In genomic region chr14:74982661-74983060, GRCh38 we compare ENCODE assay signal across 14 cellular contexts. TPM values are rescaled to one million over a fixed set of nuclear protein-coding genes. Genes with fewer than 3 reads are reported as not detected.
A peak's percentile ranks its signal among the peaks of the same experiment; 100 is the strongest.
DNase-seq lines count a peak whose midpoint lies in the region; ATAC-seq, FAIRE-seq and TF ChIP-seq lines count a peak whose summit lies in the region.
"Had no signal": no experiment of that assay in that cellular context is flagged by ENCODE, and none has a peak within 500 bp of the region (broad histone marks: within the 10 kb centered on the region; RNA-seq: fewer than 3 reads in every experiment).

No MANE protein-coding gene starts in this region.

- H3K27ac ChIP-seq in PC-3 (ENCODE audit: low read length), result no peak overlapping the region
- H3K27ac ChIP-seq in endothelial cell of umbilical vein (ENCODE audit: insufficient read depth, low read depth, low read length), result peak overlapping the region; percentile 98
- no peak overlapping the region for H3K27ac ChIP-seq in CD4-positive, alpha-beta T cell (ENCODE audit: low read depth, low read length)

- intact Hi-C loops in PC-3 (cut with micrococcal nuclease), result no loop called here
- intact Hi-C loops in endothelial cell of umbilical vein (cut with micrococcal nuclease), result loop anchor here (1.0 kb wide), 1 partner anchor 27 kb away; the partner anchor contains the start of gene PGF
- intact Hi-C loops in CD4-positive, alpha-beta T cell (cut with DNase I, micrococcal nuclease), result no loop called here

- POLR2A ChIA-PET in PC-3 (lab: Charles Lee; ENCODE audit: unreplicated experiment) (no interaction called here), endothelial cell of umbilical vein (lab: Charles Lee) (interaction anchor here (1.5 kb wide), 1 partner anchor 27 kb away, joined by 6 read pairs; the partner anchor contains the start of gene PGF)
- POLR2A ChIA-PET in CD4-positive, alpha-beta T cell (lab: Charles Lee), result no interaction called here

- no peak overlapping the region for H3K4me3 ChIP-seq in PC-3 (ENCODE audit: low read length)
- H3K4me3 ChIP-seq in endothelial cell of umbilical vein (replicated peaks in 1 of 3; ENCODE audit: insufficient read depth in 1 of 3, low read depth in 1 of 3, low read length in 3 of 3), result no peak overlapping the region
- H3K4me3 ChIP-seq: SK-N-MC had no signal

- H3K4me2 ChIP-seq in PC-3 (ENCODE audit: low read length) (0 out of 2 replicates have a peak overlapping the region, but pooled peaks have one; percentile 27), endothelial cell of umbilical vein (ENCODE audit: insufficient read depth, low read length) (no peak overlapping the region)

- no peak overlapping the region for H3K4me3 Mint-ChIP-seq in nephron
- no peak overlapping the region for H3K4me3 Mint-ChIP-seq in CD4-positive, alpha-beta T cell

- H3K4me1 ChIP-seq in PC-3 (ENCODE audit: insufficient read depth, low read length) (peaks cover 55% of the 10 kb centered on the region), endothelial cell of umbilical vein (ENCODE audit: control insufficient read depth, extremely low read depth, insufficient read depth, low read length) (peaks cover 61% of the 10 kb centered on the region)

- no peaks in the 10 kb centered on the region for H3K27me3 ChIP-seq in PC-3 (ENCODE audit: low read length)
- H3K27me3 ChIP-seq in endothelial cell of umbilical vein (ENCODE audit: control insufficient read depth in 2 of 2, insufficient read depth in 2 of 2, low read length in 2 of 2), result no peaks in the 10 kb centered on the region
- H3K27me3 ChIP-seq in CD4-positive, alpha-beta T cell (ENCODE audit: control insufficient read depth, insufficient read depth, low read length), result no peaks in the 10 kb centered on the region

- H3K9me3 Mint-ChIP-seq in nephron, result no peaks in the 10 kb centered on the region
- H3K9me3 Mint-ChIP-seq in CD4-positive, alpha-beta T cell, result no peaks in the 10 kb centered on the region

- H3K9me2 ChIP-seq in PC-3 (replicated peaks; ENCODE audit: low read length), result no peaks in the 10 kb centered on the region

- CTCF ChIA-PET in PC-3 (lab: Charles Lee), result no interaction called here
- CTCF ChIA-PET in endothelial cell of umbilical vein (lab: Charles Lee), result interaction anchor here (0.6 kb wide), 1 partner anchor 38 kb away, joined by 3 read pairs; no protein-coding TSS in a partner anchor
- CTCF ChIA-PET in CD4-positive, alpha-beta T cell (lab: Charles Lee), result no interaction called here

- no peak overlapping the region for H2AFZ ChIP-seq in PC-3 (ENCODE audit: low read length)
- H2AFZ ChIP-seq in endothelial cell of umbilical vein (ENCODE audit: low read depth, low read length), result no peak overlapping the region

- H3F3A ChIP-seq in PC-3 (ENCODE audit: low read length, unreplicated experiment), result no peaks in the 10 kb centered on the region

- TF ChIP-seq POLR2A in endothelial cell of umbilical vein (IDR thresholded peaks at IDR 0.05; ENCODE audit: low read depth, low read length), result no peak

- ATAC-seq in PC-3 (no peak), HG02973 (IDR thresholded peaks at IDR 0.05; ENCODE audit: unreplicated experiment) (no peak), GM21515 (IDR thresholded peaks at IDR 0.05; ENCODE audit: unreplicated experiment) (no peak)
- no peak for ATAC-seq in CD4-positive, alpha-beta T cell (ENCODE audit: poor library complexity)

- no peak for FAIRE-seq in endothelial cell of umbilical vein (lab: Jason Lieb, UNC)
- FAIRE-seq: GM19239 had no signal

- H3K79me2 ChIP-seq in PC-3 (ENCODE audit: low read length) (no peaks in the 10 kb centered on the region), endothelial cell of umbilical vein (ENCODE audit: control insufficient read depth, insufficient read depth, low read length) (no peaks in the 10 kb centered on the region)

- no peaks in the 10 kb centered on the region for H3K9me1 ChIP-seq in endothelial cell of umbilical vein (replicated peaks; ENCODE audit: control insufficient read depth, extremely low read depth, insufficient read depth, low read length)

- TF ChIP-seq CTCF in PC-3 (conservative IDR thresholded peaks at IDR 0.05; ENCODE audit: low read depth, low read length) (no peak), endothelial cell of umbilical vein (IDR thresholded peaks at IDR 0.05; ENCODE audit: extremely low read depth in 1 of 2, insufficient read depth in 1 of 2, low read depth in 1 of 2, low read length in 2 of 2) (no peak), nephron (IDR thresholded peaks at IDR 0.05; ENCODE audit: unreplicated experiment in 3 of 3) (no peak)
- no peak for TF ChIP-seq CTCF in CD4-positive, alpha-beta T cell (IDR thresholded peaks at IDR 0.05)

- DNase-seq in PC-3, result no peak
- DNase-seq in endothelial cell of umbilical vein (ENCODE audit: low read depth, low spot score), result no peak
- DNase-seq in cerebellum (ENCODE audit: low spot score), result no peak
- no peak for DNase-seq in CD4-positive, alpha-beta T cell
- DNase-seq: GOT3, MV-4-11, NCI-H1417 treated with DMSO at 0.1 percent for 48 hours, NCI-H2029, NCI-H526 had no signal

- H3K36me3 ChIP-seq in PC-3 (ENCODE audit: low read depth, low read length), result no peaks in the 10 kb centered on the region
- H3K36me3 ChIP-seq in endothelial cell of umbilical vein (ENCODE audit: control insufficient read depth in 2 of 2, extremely low read depth in 1 of 2, insufficient read depth in 2 of 2, low read length in 2 of 2), result no peaks in the 10 kb centered on the region

- no peaks in the 10 kb centered on the region for H3K36me3 Mint-ChIP-seq in nephron (ENCODE audit: low read depth)
- no peaks in the 10 kb centered on the region for H3K36me3 Mint-ChIP-seq in CD4-positive, alpha-beta T cell (ENCODE audit: low read depth)

- H4K20me1 ChIP-seq in PC-3 (ENCODE audit: low read length) (no peaks in the 10 kb centered on the region), endothelial cell of umbilical vein (replicated peaks; ENCODE audit: control insufficient read depth, extremely low read depth, insufficient read depth, low read length) (no peaks in the 10 kb centered on the region)

- H3K9ac ChIP-seq in PC-3 (ENCODE audit: low read length), result no peak overlapping the region
- H3K9ac ChIP-seq in endothelial cell of umbilical vein (replicated peaks; ENCODE audit: extremely low read depth, insufficient read depth, low read length), result peak overlapping the region; percentile 79

- dilution Hi-C loops in endothelial cell of umbilical vein (cut with MboI; ENCODE audit: extremely low pct_ligation_motif_present, low sequenced_read_pairs), result no loop called here

- peaks cover 59% of the 10 kb centered on the region for H3K4me1 Mint-ChIP-seq in nephron
- no peaks in the 10 kb centered on the region for H3K4me1 Mint-ChIP-seq in CD4-positive, alpha-beta T cell (ENCODE audit: low read depth)

- H3K9me3 ChIP-seq in PC-3 (ENCODE audit: low read length), result no peaks in the 10 kb centered on the region
- no peaks in the 10 kb centered on the region for H3K9me3 ChIP-seq in endothelial cell of umbilical vein (replicated peaks; ENCODE audit: control insufficient read depth, insufficient read depth, low read length)
- H3K9me3 ChIP-seq in CD4-positive, alpha-beta T cell (ENCODE audit: control insufficient read depth, low read length), result no peaks in the 10 kb centered on the region

- peak overlapping the region in 2 of 3 experiments; percentile 80 to 95 for H3K27ac Mint-ChIP-seq in nephron
- H3K27ac Mint-ChIP-seq in CD4-positive, alpha-beta T cell, result no peak overlapping the region

- peaks cover 8% of the 10 kb centered on the region for H3K27me3 Mint-ChIP-seq in nephron (ENCODE audit: low read depth)
- no peaks in the 10 kb centered on the region for H3K27me3 Mint-ChIP-seq in CD4-positive, alpha-beta T cell

- BruUV-seq in PC-3 (replicated peaks; lab: Mats Ljungman, UMichigan) (no TSS peak), endothelial cell of umbilical vein (replicated peaks; lab: Mats Ljungman, UMichigan) (no TSS peak)

TF ChIP-seq in endothelial cell of umbilical vein, 7 proteins besides CTCF, POLR2A, EP300 and RAD21 (continues in another document):
- no peak for TF ChIP-seq MYC (IDR thresholded peaks at IDR 0.05; ENCODE audit: low read depth, low read length)

RNA-seq across cellular contexts. Expression of gene EIF2B2, which starts 20.1 kb away (rescaled TPM):
- total RNA-seq in PC-3 (2014; rRNA removed), result 96.8 and 113 TPM in 2 replicates
- 97.0 and 103 TPM in 2 replicates for total RNA-seq in endothelial cell of umbilical vein
- polyA plus RNA-seq in endothelial cell of umbilical vein, result 143 and 146 TPM in 2 replicates
- polyA plus RNA-seq in endothelial cell of umbilical vein (2011; cell fraction: cytosol; rRNA removed), result 124 and 125 TPM in 2 replicates
- 101 and 104 TPM in 2 replicates for polyA plus RNA-seq in endothelial cell of umbilical vein (2011; cell fraction: nucleus; rRNA removed)
- 71.5 and 81.7 TPM in 2 replicates for polyA plus RNA-seq in endothelial cell of umbilical vein (2012)
- 89.0 and 115 TPM in 2 replicates for polyA minus RNA-seq in endothelial cell of umbilical vein
- polyA minus RNA-seq in endothelial cell of umbilical vein (2011; cell fraction: cytosol; rRNA and poly(A)+ RNA removed), result 36.6 TPM
- polyA minus RNA-seq in endothelial cell of umbilical vein (2011; cell fraction: nucleus; rRNA and poly(A)+ RNA removed), result 65.0 and 65.2 TPM in 2 replicates
- total RNA-seq in cerebellum, result 28.0 TPM
- total RNA-seq in CD4-positive, alpha-beta T cell, result 10 to 100 TPM; 21.0 to 24.2 TPM

RNA-seq across cellular contexts. Expression of gene PGF, which starts 27.3 kb away (rescaled TPM):
- total RNA-seq in PC-3 (2014; rRNA removed) (0.26 and 1.5 TPM in 2 replicates), endothelial cell of umbilical vein (206 and 254 TPM in 2 replicates), cerebellum (4.4 TPM)
- polyA plus RNA-seq in endothelial cell of umbilical vein, result 89.0 and 102 TPM in 2 replicates
- 47.5 and 62.9 TPM in 2 replicates for polyA plus RNA-seq in endothelial cell of umbilical vein (2011; cell fraction: cytosol; rRNA removed)
- polyA plus RNA-seq in endothelial cell of umbilical vein (2011; cell fraction: nucleus; rRNA removed), result 103 TPM in 2 replicates
- 68.6 and 97.1 TPM in 2 replicates for polyA plus RNA-seq in endothelial cell of umbilical vein (2012)
- polyA minus RNA-seq in endothelial cell of umbilical vein, result 49.2 and 69.1 TPM in 2 replicates
- polyA minus RNA-seq in endothelial cell of umbilical vein (2011; cell fraction: cytosol; rRNA and poly(A)+ RNA removed), result not detected
- 84.1 and 105 TPM in 2 replicates for polyA minus RNA-seq in endothelial cell of umbilical vein (2011; cell fraction: nucleus; rRNA and poly(A)+ RNA removed)
- under 1 TPM in 1 of 2 experiments, not detected in 1; 0.11 TPM for total RNA-seq in CD4-positive, alpha-beta T cell

RNA-seq across cellular contexts. Expression of gene RPS6KL1, which starts 59.6 kb away (rescaled TPM):
- total RNA-seq in PC-3 (2014; rRNA removed), result 16.0 and 17.9 TPM in 2 replicates
- 23.8 and 25.6 TPM in 2 replicates for total RNA-seq in endothelial cell of umbilical vein
- 10.2 TPM in 2 replicates for polyA plus RNA-seq in endothelial cell of umbilical vein
- polyA plus RNA-seq in endothelial cell of umbilical vein (2011; cell fraction: cytosol; rRNA removed), result 8.3 and 9.6 TPM in 2 replicates
- polyA plus RNA-seq in endothelial cell of umbilical vein (2011; cell fraction: nucleus; rRNA removed), result 44.8 and 45.3 TPM in 2 replicates
- polyA plus RNA-seq in endothelial cell of umbilical vein (2012), result 15.8 and 17.7 TPM in 2 replicates
- 22.9 and 29.7 TPM in 2 replicates for polyA minus RNA-seq in endothelial cell of umbilical vein
- 1.3 TPM for polyA minus RNA-seq in endothelial cell of umbilical vein (2011; cell fraction: cytosol; rRNA and poly(A)+ RNA removed)
- polyA minus RNA-seq in endothelial cell of umbilical vein (2011; cell fraction: nucleus; rRNA and poly(A)+ RNA removed), result 21.8 and 24.8 TPM in 2 replicates
- 42.4 TPM for total RNA-seq in cerebellum
- 10 to 100 TPM; 12.5 to 12.7 TPM for total RNA-seq in CD4-positive, alpha-beta T cell

Comparison
In these comparisons a context has a peak if more than half of its experiments do, and no peak if none do; other contexts are left out.
1. RNA of gene PGF, which starts 27.3 kb away (total RNA-seq): 206 to 254 TPM in endothelial cell of umbilical vein; 4.4 TPM in cerebellum (single experiment), 0.26 to 1.5 TPM in PC-3 and 0.11 TPM in CD4-positive, alpha-beta T cell; every median in the first group is over 10 times any median in the second.